Comparison of ENCODE assay signal across 8 cellular contexts in the genomic region with DNA sequence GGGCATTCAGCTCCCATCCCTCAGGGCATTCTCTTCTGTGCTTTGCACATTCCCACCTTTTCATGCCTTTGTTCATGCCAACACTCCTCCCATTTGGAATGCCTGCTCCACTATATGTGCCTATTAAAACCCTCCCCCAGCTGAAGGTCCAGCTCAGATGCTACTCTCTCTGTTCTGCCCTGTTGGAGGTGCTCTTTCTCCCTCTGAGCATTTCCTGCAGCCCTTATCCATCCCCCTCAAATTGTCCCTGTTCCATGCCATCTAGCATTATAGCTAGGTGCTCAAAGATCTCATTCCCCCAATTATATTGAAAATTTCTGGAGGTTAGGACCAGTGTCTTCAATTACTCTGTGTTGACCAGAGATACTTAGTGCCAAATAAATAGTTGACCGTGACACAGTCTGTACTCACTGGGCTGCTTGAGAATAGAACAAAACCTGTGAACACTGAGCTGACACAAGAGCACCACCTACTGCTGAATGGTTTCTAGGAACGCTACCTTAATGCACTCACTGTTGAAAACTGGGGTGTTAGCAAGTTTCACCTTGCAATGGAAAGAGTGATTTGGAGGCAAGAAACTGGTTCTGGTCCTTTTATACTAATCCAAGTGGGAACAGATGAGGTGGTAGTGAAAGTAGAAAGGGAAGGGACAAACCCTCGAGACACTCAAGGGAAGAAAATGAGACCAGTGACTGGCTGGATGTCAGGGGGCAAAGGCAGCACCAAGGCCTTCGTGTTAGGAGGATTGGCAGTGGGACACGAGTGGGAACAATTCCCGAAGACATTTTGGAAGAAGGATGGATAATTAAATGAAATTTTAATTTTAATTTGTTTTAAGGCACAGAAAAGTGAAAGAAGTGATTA.
DNase-seq lines count a peak whose midpoint lies in the region; ATAC-seq and TF ChIP-seq lines count a peak whose summit lies in the region.

No MANE protein-coding gene starts in this region.

- no TSS peak for BruUV-seq in PC-9 (replicated peaks; lab: Mats Ljungman, UMichigan)

- H3K36me3 ChIP-seq in PC-9 (ENCODE audit: low read depth): no peaks in the 10 kb centered on the region

- ATAC-seq in sciatic nerve (peak; percentile 36), HG03039 (IDR thresholded peaks at IDR 0.05; ENCODE audit: unreplicated experiment) (no peak), HG02970 (IDR thresholded peaks at IDR 0.05; ENCODE audit: low FRiP score, unreplicated experiment) (no peak)

- TF ChIP-seq CTCF in AG09309 (IDR thresholded peaks at IDR 0.05; ENCODE audit: control insufficient read depth, insufficient read depth, low read depth, low read length, missing control alignments) (peak; percentile 71), PC-9 (conservative IDR thresholded peaks at IDR 0.05) (peak; percentile 47; the same call in 1 of the 2 replicates), foreskin fibroblast (IDR thresholded peaks at IDR 0.05; ENCODE audit: low read depth, low read length) (peak; percentile 59)

- no peak overlapping the region for H3K27ac ChIP-seq in PC-9

- H2AFZ ChIP-seq in PC-9: no peak overlapping the region

- H3K4me3 ChIP-seq in AG09309 (ENCODE audit: control insufficient read depth, low read depth, low read length) (no peak overlapping the region), PC-9 (no peak overlapping the region), foreskin fibroblast (ENCODE audit: low read depth in 1 of 2, low read length in 2 of 2) (no peak overlapping the region)

- no peak for DNase-seq in AG09309 (ENCODE audit: low read depth)
- DNase-seq in H4 (ENCODE audit: low spot score): peak; percentile 52
- no peak for DNase-seq in PC-9
- DNase-seq in foreskin fibroblast: peak; percentile 7 to 45
- no peak for DNase-seq in sciatic nerve (ENCODE audit: low spot score)
- no peak for DNase-seq in GM19238 (ENCODE audit: insufficient read length, low spot score)

- H3K27me3 ChIP-seq in PC-9 (ENCODE audit: insufficient read depth, low read depth): peaks cover 31% of the 10 kb centered on the region

- intact Hi-C loops in PC-9 (cut with micrococcal nuclease; ENCODE audit: unreplicated experiment) (loop anchor here (1.0 to 5.0 kb wide), 4 partner anchors 202 to 629 kb away; no protein-coding TSS in a partner anchor), sciatic nerve (cut with DNase I) (no loop called here)

- no peaks in the 10 kb centered on the region for H4K20me1 ChIP-seq in PC-9 (ENCODE audit: insufficient read depth)

- no peak overlapping the region for H3K4me2 ChIP-seq in PC-9

- POLR2A ChIA-PET in PC-9 (lab: Charles Lee; ENCODE audit: unreplicated experiment): no interaction called here

- no peaks in the 10 kb centered on the region for H3K9me2 ChIP-seq in PC-9 (ENCODE audit: insufficient read depth)

- H3F3A ChIP-seq in PC-9 (ENCODE audit: insufficient read depth, low read depth): no peaks in the 10 kb centered on the region

- H3K79me2 ChIP-seq in PC-9 (ENCODE audit: low read depth): no peaks in the 10 kb centered on the region

- CTCF ChIA-PET in PC-9 (lab: Charles Lee): no interaction called here

- H3K4me1 ChIP-seq in PC-9 (replicated peaks; ENCODE audit: insufficient read depth): no peaks in the 10 kb centered on the region

- no peaks in the 10 kb centered on the region for H3K9me3 ChIP-seq in PC-9 (ENCODE audit: insufficient read depth, low read depth)

Comparison
In these comparisons a context has a peak if more than half of its experiments do, and no peak if none do; other contexts are left out.
1. DNase-seq: peak in H4 (single experiment) and foreskin fibroblast (2 of 2); none in AG09309 (single experiment), PC-9 (0 of 2), sciatic nerve (single experiment) and GM19238 (single experiment).
2. Peak in every context shown above with its lines, with median percentiles within 50 percentile points of each other: CTCF ChIP-seq.